ENCODE assay signal across 8 cellular contexts in genomic region chr11:102318469-102318868, GRCh38. TPM values are rescaled to one million over a fixed set of nuclear protein-coding genes. Genes with fewer than 3 reads are reported as not detected.
DNase-seq lines count a peak whose midpoint lies in the region; ATAC-seq and TF ChIP-seq lines count a peak whose summit lies in the region.

No MANE protein-coding gene starts in this region.

- peak overlapping the region; percentile 98 for H3K27ac ChIP-seq in OCI-LY3 (ENCODE audit: low read length)
- peak overlapping the region; percentile 78 to 85 (median 83) for H3K27ac ChIP-seq in sigmoid colon

- WGBS in sigmoid colon, 2 donors: 59 to 92% methylated on average over 1 of the region's 1 CpG

- H3K27me3 Mint-ChIP-seq in activated naive CD4-positive, alpha-beta T cell treated with anti-CD3 and anti-CD28 coated beads, Interleukin-2, amount 50 U/mL, for 24 hours: no peaks in the 10 kb centered on the region

- H3K36me3 Mint-ChIP-seq in activated naive CD4-positive, alpha-beta T cell treated with anti-CD3 and anti-CD28 coated beads, Interleukin-2, amount 50 U/mL, for 24 hours: peaks cover 27% of the 10 kb centered on the region

- peak overlapping the region; percentile 96 for H3K27ac Mint-ChIP-seq in activated naive CD4-positive, alpha-beta T cell treated with anti-CD3 and anti-CD28 coated beads, Interleukin-2, amount 50 U/mL, for 24 hours

- peaks cover 66% of the 10 kb centered on the region for H3K4me1 Mint-ChIP-seq in activated naive CD4-positive, alpha-beta T cell treated with anti-CD3 and anti-CD28 coated beads, Interleukin-2, amount 50 U/mL, for 24 hours

- H3K4me3 ChIP-seq in OCI-LY3 (ENCODE audit: low read length): peak overlapping the region; percentile 91
- H3K4me3 ChIP-seq in sigmoid colon: peak overlapping the region in 3 of 4 donors; percentile 56 to 73 (median 70)

- H4K20me1 ChIP-seq in OCI-LY3 (ENCODE audit: insufficient read depth, low read length): peaks cover 37% of the 10 kb centered on the region

- peak overlapping the region; percentile 90 for H3K4me2 ChIP-seq in OCI-LY3 (ENCODE audit: low read length)

- peaks cover 30% of the 10 kb centered on the region for H3K36me3 ChIP-seq in OCI-LY3 (replicated peaks; ENCODE audit: low read depth, low read length)
- no peaks in the 10 kb centered on the region for H3K36me3 ChIP-seq in sigmoid colon

- H3K79me2 ChIP-seq in OCI-LY3 (ENCODE audit: low read length): peaks cover 62% of the 10 kb centered on the region

- TF ChIP-seq EP300 in sigmoid colon (IDR thresholded peaks at IDR 0.05): no peak

- H3K4me1 ChIP-seq in OCI-LY3 (ENCODE audit: low read length) (peaks cover 62% of the 10 kb centered on the region), sigmoid colon (peaks cover 0 to 50% (median 26%) of the 10 kb centered on the region in 4 donors)

- no peak for DNase-seq in sigmoid colon
- no peak for DNase-seq in NCI-H128 (lab: John Stamatoyannopoulos, UW; ENCODE audit: unreplicated experiment)
- DNase-seq in SHP77 (lab: John Stamatoyannopoulos, UW): no peak

- H3K9me3 ChIP-seq in OCI-LY3 (ENCODE audit: insufficient read depth, low read length) (no peaks in the 10 kb centered on the region), sigmoid colon (no peaks in the 10 kb centered on the region)

- ATAC-seq in GM18502 (IDR thresholded peaks at IDR 0.05; ENCODE audit: poor library complexity, unreplicated experiment) (peak; percentile 19), GM21367 (IDR thresholded peaks at IDR 0.05; ENCODE audit: unreplicated experiment) (no peak), HG03457 (IDR thresholded peaks at IDR 0.05; ENCODE audit: unreplicated experiment) (no peak)

- peak overlapping the region; percentile 87 for H3K9ac ChIP-seq in OCI-LY3 (ENCODE audit: low read length)

- no peak overlapping the region for H2AFZ ChIP-seq in OCI-LY3 (ENCODE audit: low read depth, low read length)

- intact Hi-C loops in sigmoid colon (cut with DNase I): no loop called here

- no peaks in the 10 kb centered on the region for H3K9me3 Mint-ChIP-seq in activated naive CD4-positive, alpha-beta T cell treated with anti-CD3 and anti-CD28 coated beads, Interleukin-2, amount 50 U/mL, for 24 hours

- TF ChIP-seq CTCF in OCI-LY3 (IDR thresholded peaks at IDR 0.05; ENCODE audit: low read depth, low read length) (peak; percentile 36), sigmoid colon (IDR thresholded peaks at IDR 0.05) (no peak)

- H3K4me3 Mint-ChIP-seq in activated naive CD4-positive, alpha-beta T cell treated with anti-CD3 and anti-CD28 coated beads, Interleukin-2, amount 50 U/mL, for 24 hours: peak overlapping the region; percentile 97

- TF ChIP-seq POLR2A in sigmoid colon (IDR thresholded peaks at IDR 0.05): no peak

- no peaks in the 10 kb centered on the region for H3K27me3 ChIP-seq in OCI-LY3 (ENCODE audit: low read depth, low read length)
- no peaks in the 10 kb centered on the region for H3K27me3 ChIP-seq in sigmoid colon

RNA-seq across cellular contexts. Expression of gene BIRC3, which starts 1.2 kb away (rescaled TPM):
- total RNA-seq in sigmoid colon: 10 to 100 TPM in 3 of 4 donors, 1 to 10 TPM in 1; 9.1 to 18.4 (median 13.2) TPM
- 10 to 100 TPM; 18.6 to 92.6 (median 84.8) TPM for polyA plus RNA-seq in sigmoid colon

RNA-seq across cellular contexts. Expression of gene BIRC2, which starts 28.5 kb away (rescaled TPM):
- total RNA-seq in sigmoid colon: 10 to 100 TPM; 32.7 to 56.0 (median 53.2) TPM
- polyA plus RNA-seq in sigmoid colon: 10 to 100 TPM; 24.7 to 41.4 (median 40.9) TPM
